In genomic region chr1:30342535-30343141, GRCh38 we compare ENCODE assay signal across 30 cellular contexts.
DNase-seq lines count a peak whose midpoint lies in the region; ATAC-seq and TF ChIP-seq lines count a peak whose summit lies in the region.
"Had no signal": no experiment of that assay in that cellular context is flagged by ENCODE, and none has a peak within 500 bp of the region (broad histone marks: within the 10 kb centered on the region; RNA-seq: fewer than 3 reads in every experiment).

No MANE protein-coding gene starts in this region.

- H3K27me3 Mint-ChIP-seq in WTC11 (ENCODE audit: low read depth) = no peaks in the 10 kb centered on the region
- H3K27me3 Mint-ChIP-seq in stimulated activated memory B cell treated with anti-CD40 and anti-IgM and Interleukin-4, amounts not matched to agents 10 μg/mL and 1 μg/mL and 100 μg/mL, for 72 hours = no peaks in the 10 kb centered on the region

- H3K4me1 Mint-ChIP-seq in WTC11 = peaks cover 14% of the 10 kb centered on the region
- no peaks in the 10 kb centered on the region for H3K4me1 Mint-ChIP-seq in stimulated activated memory B cell treated with anti-CD40 and anti-IgM and Interleukin-4, amounts not matched to agents 10 μg/mL and 1 μg/mL and 100 μg/mL, for 72 hours
- H3K4me1 Mint-ChIP-seq: activated naive CD8-positive, alpha-beta T cell treated with anti-CD3 and anti-CD28 coated beads, Interleukin-2, amount 50 U/mL, for 24 hours; CD14-positive monocyte; naive thymus-derived CD8-positive, alpha-beta T cell; stimulated activated naive B cell treated with anti-CD40 and anti-IgM and Interleukin-4, amounts not matched to agents 10 μg/mL and 1 μg/mL and 100 μg/mL, for 72 hours; T-cell had no signal

- DNase-seq in activated CD8-positive, alpha-beta memory T cell treated with anti-CD3 and anti-CD28 coated beads for 24 hours = peak; percentile 28
- no peak for DNase-seq in activated CD8-positive, alpha-beta memory T cell treated with anti-CD3 and anti-CD28 coated beads, Interleukin-2, amount 50 U/mL, for 48 hours
- DNase-seq in WTC11 (ENCODE audit: low spot score) (peak; percentile 40), iPS-NIHi11 (ENCODE audit: low spot score) (peak; percentile 52), hepatic stellate cell (ENCODE audit: low spot score) (no peak)
- DNase-seq: activated CD4-positive, alpha-beta T cell treated with anti-CD3 and anti-CD28 coated beads, Interleukin-2, amount 50 U/mL, for 1 hour; activated naive CD8-positive, alpha-beta T cell treated with anti-CD3 and anti-CD28 coated beads, Interleukin-2, amount 50 U/mL, for 24 hours; activated T-cell treated with anti-CD3 and anti-CD28 coated beads, Interleukin-2, amount 50 U/mL, for 72 hours; central memory CD4-positive, alpha-beta T cell; dermis blood vessel endothelial cell; foreskin fibroblast; GDM1; heart right ventricle; HFFc6; KBM-7; kidney; naive thymus-derived CD8-positive, alpha-beta T cell; NCI-H1105; NCI-H187 treated with DMSO at 0.1 percent for 48 hours; NCI-H2171; NCI-H82; stimulated activated naive B cell treated with anti-CD40 and anti-IgM and Interleukin-4, amounts not matched to agents 10 μg/mL and 1 μg/mL and 100 μg/mL, for 72 hours; substantia nigra; T-cell; trophoblast cell; WERI-Rb-1 had no signal

- peak overlapping the region; percentile 44 for H3K4me3 Mint-ChIP-seq in WTC11
- H3K4me3 Mint-ChIP-seq in stimulated activated memory B cell treated with anti-CD40 and anti-IgM and Interleukin-4, amounts not matched to agents 10 μg/mL and 1 μg/mL and 100 μg/mL, for 72 hours = no peak overlapping the region
- H3K4me3 Mint-ChIP-seq: activated naive CD8-positive, alpha-beta T cell treated with anti-CD3 and anti-CD28 coated beads, Interleukin-2, amount 50 U/mL, for 24 hours; activated T-cell treated with anti-CD3 and anti-CD28 coated beads, Interleukin-2, amount 50 U/mL, for 72 hours; HFFc6; naive thymus-derived CD8-positive, alpha-beta T cell; stimulated activated naive B cell treated with anti-CD40 and anti-IgM and Interleukin-4, amounts not matched to agents 10 μg/mL and 1 μg/mL and 100 μg/mL, for 72 hours; T-cell had no signal

- H3K36me3 Mint-ChIP-seq in WTC11 = no peaks in the 10 kb centered on the region
- H3K36me3 Mint-ChIP-seq in stimulated activated memory B cell treated with anti-CD40 and anti-IgM and Interleukin-4, amounts not matched to agents 10 μg/mL and 1 μg/mL and 100 μg/mL, for 72 hours = no peaks in the 10 kb centered on the region
- H3K36me3 Mint-ChIP-seq: CD14-positive monocyte; naive thymus-derived CD8-positive, alpha-beta T cell; stimulated activated naive B cell treated with anti-CD40 and anti-IgM and Interleukin-4, amounts not matched to agents 10 μg/mL and 1 μg/mL and 100 μg/mL, for 72 hours; T-cell had no signal

- ATAC-seq in WTC11 = peak; percentile 95
- ATAC-seq in stimulated activated memory B cell treated with anti-CD40 and anti-IgM and Interleukin-4, amounts not matched to agents 10 μg/mL and 1 μg/mL and 100 μg/mL, for 72 hours = peak; percentile 34
- no peak for ATAC-seq in GM18517 (IDR thresholded peaks at IDR 0.05; ENCODE audit: unreplicated experiment)
- no peak for ATAC-seq in GM18511 (IDR thresholded peaks at IDR 0.05; ENCODE audit: unreplicated experiment)
- ATAC-seq: activated naive CD8-positive, alpha-beta T cell treated with anti-CD3 and anti-CD28 coated beads, Interleukin-2, amount 50 U/mL, for 24 hours; activated T-cell treated with anti-CD3 and anti-CD28 coated beads, Interleukin-2, amount 50 U/mL, for 72 hours; heart right ventricle; naive thymus-derived CD8-positive, alpha-beta T cell; stimulated activated naive B cell treated with anti-CD40 and anti-IgM and Interleukin-4, amounts not matched to agents 10 μg/mL and 1 μg/mL and 100 μg/mL, for 72 hours; T-cell had no signal

- TF ChIP-seq CTCF in WTC11 (IDR thresholded peaks at IDR 0.05) = no peak

- H3K27ac Mint-ChIP-seq in WTC11 = no peak overlapping the region
- H3K27ac Mint-ChIP-seq in stimulated activated memory B cell treated with anti-CD40 and anti-IgM and Interleukin-4, amounts not matched to agents 10 μg/mL and 1 μg/mL and 100 μg/mL, for 72 hours = no peak overlapping the region
- H3K27ac Mint-ChIP-seq: activated naive CD8-positive, alpha-beta T cell treated with anti-CD3 and anti-CD28 coated beads, Interleukin-2, amount 50 U/mL, for 24 hours; activated T-cell treated with anti-CD3 and anti-CD28 coated beads, Interleukin-2, amount 50 U/mL, for 72 hours; CD14-positive monocyte; HFFc6; naive thymus-derived CD8-positive, alpha-beta T cell; stimulated activated naive B cell treated with anti-CD40 and anti-IgM and Interleukin-4, amounts not matched to agents 10 μg/mL and 1 μg/mL and 100 μg/mL, for 72 hours; T-cell had no signal

- peaks cover 14% of the 10 kb centered on the region for H3K9me3 Mint-ChIP-seq in WTC11
- H3K9me3 Mint-ChIP-seq in stimulated activated memory B cell treated with anti-CD40 and anti-IgM and Interleukin-4, amounts not matched to agents 10 μg/mL and 1 μg/mL and 100 μg/mL, for 72 hours = peaks cover 4% of the 10 kb centered on the region
- H3K9me3 Mint-ChIP-seq: activated naive CD8-positive, alpha-beta T cell treated with anti-CD3 and anti-CD28 coated beads, Interleukin-2, amount 50 U/mL, for 24 hours had no signal

- CTCF ChIA-PET in WTC11 (lab: Charles Lee) = interaction anchor here (3.0 kb wide), 1 partner anchor 38 kb away, joined by 11 read pairs; no protein-coding TSS in a partner anchor

- POLR2A ChIA-PET in WTC11 (lab: Charles Lee) = no interaction called here

TF ChIP-seq in WTC11, 78 proteins besides CTCF, POLR2A, EP300 and RAD21:
- TF ChIP-seq KAT7 (CRISPR knock-in tag; IDR thresholded peaks at IDR 0.05; ENCODE audit: borderline replicate concordance) (no peak), PREB (CRISPR knock-in tag; IDR thresholded peaks at IDR 0.05; ENCODE audit: borderline replicate concordance) (no peak), CBFB (CRISPR knock-in tag; IDR thresholded peaks at IDR 0.05; ENCODE audit: low read depth) (no peak)

Comparison
In these comparisons a context has a peak if more than half of its experiments do, and no peak if none do; other contexts are left out.
1. DNase-seq: peak in activated CD8-positive, alpha-beta memory T cell treated with anti-CD3 and anti-CD28 coated beads for 24 hours (single experiment), WTC11 (single experiment) and iPS-NIHi11 (single experiment); none in activated CD8-positive, alpha-beta memory T cell treated with anti-CD3 and anti-CD28 coated beads, Interleukin-2, amount 50 U/mL, for 48 hours (single experiment) and hepatic stellate cell (single experiment).
2. ATAC-seq: peak in WTC11 (single experiment) and stimulated activated memory B cell treated with anti-CD40 and anti-IgM and Interleukin-4, amounts not matched to agents 10 μg/mL and 1 μg/mL and 100 μg/mL, for 72 hours (single experiment); none in GM18517 (single experiment) and GM18511 (single experiment).